ENCODE assay signal across 12 cellular contexts in genomic region chrX:153780678-153781427, GRCh38. TPM values are rescaled to one million over a fixed set of nuclear protein-coding genes. Genes with fewer than 3 reads are reported as not detected.
DNase-seq lines count a peak whose midpoint lies in the region; ATAC-seq and TF ChIP-seq lines count a peak whose summit lies in the region.
"Had no signal": no experiment of that assay in that cellular context is flagged by ENCODE, and none has a peak within 500 bp of the region (broad histone marks: within the 10 kb centered on the region; RNA-seq: fewer than 3 reads in every experiment).

SRPK3 (plus strand) TSS chrX:153781041; CDS start chrX:153781087, 46 bp downstream.

- peaks cover 13% of the 10 kb centered on the region for H3K27me3 ChIP-seq in WERI-Rb-1 (ENCODE audit: insufficient read depth, low read depth, severe bottlenecking)
- H3K27me3 ChIP-seq: upper lobe of right lung had no signal

- H3K9me3 Mint-ChIP-seq in stimulated activated naive B cell treated with anti-CD40 and anti-IgM and Interleukin-4, amounts not matched to agents 10 μg/mL and 1 μg/mL and 100 μg/mL, for 72 hours, result no peaks in the 10 kb centered on the region
- H3K9me3 Mint-ChIP-seq: activated CD4-positive, alpha-beta memory T cell treated with anti-CD3 and anti-CD28 coated beads for 36 hours; mesothelial cell of epicardium had no signal

- TF ChIP-seq CTCF in WERI-Rb-1 (IDR thresholded peaks at IDR 0.05; ENCODE audit: low read depth, low read length), result no peak

- H3K27ac Mint-ChIP-seq in stimulated activated naive B cell treated with anti-CD40 and anti-IgM and Interleukin-4, amounts not matched to agents 10 μg/mL and 1 μg/mL and 100 μg/mL, for 72 hours, result peak within 1 kb of the TSS; percentile 17
- H3K27ac Mint-ChIP-seq: activated CD4-positive, alpha-beta memory T cell treated with anti-CD3 and anti-CD28 coated beads for 36 hours; mesothelial cell of epicardium had no signal

- peaks cover 9 to 10% of the 10 kb centered on the region in 2 donors for H3K27me3 Mint-ChIP-seq in stimulated activated naive B cell treated with anti-CD40 and anti-IgM and Interleukin-4, amounts not matched to agents 10 μg/mL and 1 μg/mL and 100 μg/mL, for 72 hours

- H3K27ac ChIP-seq in WERI-Rb-1, result peak within 1 kb of the TSS; percentile 74
- H3K27ac ChIP-seq: upper lobe of right lung had no signal

- ATAC-seq in left ventricle myocardium superior, result peak; percentile 87
- ATAC-seq in stimulated activated naive B cell treated with anti-CD40 and anti-IgM and Interleukin-4, amounts not matched to agents 10 μg/mL and 1 μg/mL and 100 μg/mL, for 72 hours (replicated peaks), result peak in 1 of 2 donors; percentile 15
- ATAC-seq: upper lobe of right lung had no signal

- peaks cover 7% of the 10 kb centered on the region for H3K36me3 ChIP-seq in WERI-Rb-1

- H3K36me3 Mint-ChIP-seq in stimulated activated naive B cell treated with anti-CD40 and anti-IgM and Interleukin-4, amounts not matched to agents 10 μg/mL and 1 μg/mL and 100 μg/mL, for 72 hours, result peaks cover 8 to 10% of the 10 kb centered on the region in 2 donors
- H3K36me3 Mint-ChIP-seq: activated CD4-positive, alpha-beta memory T cell treated with anti-CD3 and anti-CD28 coated beads for 36 hours; mesothelial cell of epicardium had no signal

- DNase-seq in DMS79 treated with DMSO at 0.1 percent for 48 hours (lab: John Stamatoyannopoulos, UW) (peak; percentile 1), DMS79 (lab: John Stamatoyannopoulos, UW) (no peak), WERI-Rb-1 (peak; percentile 65), left ventricle myocardium superior (peak; percentile 68), NCI-H2107 treated with DMSO at 0.1 percent for 48 hours (lab: John Stamatoyannopoulos, UW; ENCODE audit: unreplicated experiment) (no peak), NCI-H2171 (lab: John Stamatoyannopoulos, UW) (no peak), foreskin melanocyte (no peak)
- DNase-seq in stimulated activated naive B cell treated with anti-CD40 and anti-IgM and Interleukin-4, amounts not matched to agents 10 μg/mL and 1 μg/mL and 100 μg/mL, for 72 hours, result no peak
- DNase-seq: activated CD4-positive, alpha-beta memory T cell treated with anti-CD3 and anti-CD28 coated beads for 36 hours; amniotic stem cell; upper lobe of right lung had no signal

- H3K4me3 ChIP-seq in WERI-Rb-1 (ENCODE audit: low read depth, low read length), result peak within 1 kb of the TSS; percentile 10
- H3K4me3 ChIP-seq: upper lobe of right lung had no signal

- H3K4me1 Mint-ChIP-seq in stimulated activated naive B cell treated with anti-CD40 and anti-IgM and Interleukin-4, amounts not matched to agents 10 μg/mL and 1 μg/mL and 100 μg/mL, for 72 hours, result peaks cover 4 to 11% of the 10 kb centered on the region in 2 donors
- H3K4me1 Mint-ChIP-seq: mesothelial cell of epicardium had no signal

- intact Hi-C loops in left ventricle myocardium superior (cut with micrococcal nuclease), result no loop called here

- no peak within 1 kb of the TSS for H3K4me3 Mint-ChIP-seq in stimulated activated naive B cell treated with anti-CD40 and anti-IgM and Interleukin-4, amounts not matched to agents 10 μg/mL and 1 μg/mL and 100 μg/mL, for 72 hours
- H3K4me3 Mint-ChIP-seq: activated CD4-positive, alpha-beta memory T cell treated with anti-CD3 and anti-CD28 coated beads for 36 hours; mesothelial cell of epicardium had no signal

- H3K9me3 ChIP-seq in WERI-Rb-1 (ENCODE audit: severe bottlenecking), result no peaks in the 10 kb centered on the region
- H3K9me3 ChIP-seq: upper lobe of right lung had no signal

RNA-seq across cellular contexts. Expression of gene SRPK3, which starts in this region (rescaled TPM):
- 43.6 TPM for total RNA-seq in left ventricle myocardium superior
- total RNA-seq: activated CD4-positive, alpha-beta memory T cell treated with anti-CD3 and anti-CD28 coated beads for 36 hours; mesothelial cell of epicardium; upper lobe of right lung had no signal

Comparison
In these comparisons a context has a peak if more than half of its experiments do, and no peak if none do; other contexts are left out.
1. DNase-seq: peak in DMS79 treated with DMSO at 0.1 percent for 48 hours (single experiment), WERI-Rb-1 (single experiment) and left ventricle myocardium superior (single experiment); none in DMS79 (single experiment), stimulated activated naive B cell treated with anti-CD40 and anti-IgM and Interleukin-4, amounts not matched to agents 10 μg/mL and 1 μg/mL and 100 μg/mL, for 72 hours (single experiment), NCI-H2107 treated with DMSO at 0.1 percent for 48 hours (single experiment), NCI-H2171 (single experiment) and foreskin melanocyte (single experiment).